ENCODE assay signal across 20 cellular contexts in genomic region chr11:38950882-38951281, GRCh38.
"Had no signal": no experiment of that assay in that cellular context is flagged by ENCODE, and none has a peak within 500 bp of the region (broad histone marks: within the 10 kb centered on the region; RNA-seq: fewer than 3 reads in every experiment).

No MANE protein-coding gene starts in this region.

- H3K4me2 ChIP-seq: neural progenitor cell had no signal

- H3K4me1 ChIP-seq: gastrocnemius medialis, neural progenitor cell, right atrium auricular region, sigmoid colon, tibial artery had no signal

- H2AFZ ChIP-seq: neural progenitor cell had no signal

- H3K27ac ChIP-seq: coronary artery, gastrocnemius medialis, heart right ventricle, neural progenitor cell, ovary, right atrium auricular region, sigmoid colon, suprapubic skin, tibial artery had no signal

- H3K9me3 ChIP-seq: gastrocnemius medialis, ovary, sigmoid colon, suprapubic skin had no signal

- H3K9ac ChIP-seq: neural progenitor cell had no signal

- H3K36me3 ChIP-seq: gastrocnemius medialis, heart right ventricle, neural progenitor cell, ovary, right atrium auricular region, sigmoid colon, suprapubic skin, tibial artery had no signal

- H3K4me3 ChIP-seq: coronary artery, gastrocnemius medialis, heart right ventricle, neural progenitor cell, ovary, right atrium auricular region, sigmoid colon, suprapubic skin, tibial artery had no signal

- DNase-seq: effector CD4-positive, alpha-beta T cell; endodermal cell; gastrocnemius medialis; heart right ventricle; hypothalamus; islet precursor cell; mammary epithelial cell; natural killer cell; nucleus accumbens; ovary; sigmoid colon; small intestine; stimulated activated CD4-positive, alpha-beta T cell treated with anti-CD3 and anti-CD28 coated beads, Interleukin-12 subunit alpha, Interleukin-12 subunit beta, amount 100 ng/mL, for 4 hours; stimulated activated naive CD4-positive, alpha-beta T cell; tibial artery had no signal

- H3K27me3 ChIP-seq: gastrocnemius medialis, heart right ventricle, neural progenitor cell, ovary, right atrium auricular region, sigmoid colon, suprapubic skin, tibial artery had no signal

- ATAC-seq: gastrocnemius medialis, heart right ventricle, left lobe of liver, natural killer cell had no signal
